In the genomic region with DNA sequence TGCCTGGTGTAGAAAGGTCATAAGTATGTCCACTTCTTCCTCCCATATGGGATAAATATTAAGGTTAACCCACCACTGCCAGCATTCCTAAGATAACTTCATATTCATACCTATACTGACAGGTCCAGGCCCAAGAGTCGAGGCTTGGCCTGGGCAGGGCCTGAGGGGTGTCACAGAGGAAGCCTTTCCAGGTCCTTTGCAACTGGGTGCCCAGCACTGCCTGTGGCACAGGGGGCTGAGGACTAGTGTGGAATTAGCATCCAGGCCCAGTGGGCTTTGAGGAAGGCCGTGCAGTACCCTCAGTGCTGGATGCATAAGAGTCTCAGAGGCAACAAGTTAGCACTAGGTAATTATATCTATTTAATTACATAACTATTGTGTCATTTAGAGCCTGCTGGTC, we compare ENCODE assay signal across 18 cellular contexts.
DNase-seq lines count a peak whose midpoint lies in the region; ATAC-seq and TF ChIP-seq lines count a peak whose summit lies in the region.
"Had no signal": no experiment of that assay in that cellular context is flagged by ENCODE, and none has a peak within 500 bp of the region (broad histone marks: within the 10 kb centered on the region; RNA-seq: fewer than 3 reads in every experiment).

No MANE protein-coding gene starts in this region.

- in situ Hi-C loops in gastrocnemius medialis (cut with MboI; ENCODE audit: low sequenced_read_pairs in 4 of 4) = no loop called here

- ATAC-seq in Right ventricle myocardium inferior (no peak), left cardiac atrium (no peak), gastrocnemius medialis (peak in 1 of 2 donors; percentile 16)
- ATAC-seq: A549; CD8-positive, alpha-beta T cell had no signal

- no peaks in the 10 kb centered on the region for H3K27me3 ChIP-seq in gastrocnemius medialis
- H3K27me3 ChIP-seq: BLaER1 treated with 17β-estradiol and CSF1 and Interleukin-3, amounts not matched to agents 10 nM and 100 nM had no signal

- no peak overlapping the region for H3K4me3 ChIP-seq in gastrocnemius medialis
- H3K4me3 ChIP-seq: A549; BLaER1 treated with 17β-estradiol and CSF1 and Interleukin-3, amounts not matched to agents 10 nM and 100 nM had no signal

- peaks cover 41 to 50% of the 10 kb centered on the region in 2 donors for H3K4me1 ChIP-seq in gastrocnemius medialis
- H3K4me1 ChIP-seq: A549; BLaER1 treated with 17β-estradiol and CSF1 and Interleukin-3, amounts not matched to agents 10 nM and 100 nM; Caco-2 had no signal

- no peak for TF ChIP-seq CTCF in gastrocnemius medialis (IDR thresholded peaks at IDR 0.05 in 4 of 5, conservative IDR thresholded peaks at IDR 0.05 in 1 of 5)

- TF ChIP-seq POLR2A in gastrocnemius medialis (IDR thresholded peaks at IDR 0.05) = no peak

- intact Hi-C loops in Right ventricle myocardium inferior (cut with DNase I) (no loop called here), left cardiac atrium (cut with DNase I) (loop anchor here in 1 of 2 donors (10.0 kb wide), 1 partner anchor 115 kb away; no protein-coding TSS in a partner anchor), posterior vena cava (cut with DNase I) (no loop called here), gastrocnemius medialis (cut with DNase I; ENCODE audit: low total_unique reads) (loop anchor here (2.0 to 5.0 kb wide), 3 partner anchors 19 to 197 kb away; no protein-coding TSS in a partner anchor)

- no peaks in the 10 kb centered on the region for H3K9me3 ChIP-seq in gastrocnemius medialis
- H3K9me3 ChIP-seq: A549; BLaER1 treated with 17β-estradiol and CSF1 and Interleukin-3, amounts not matched to agents 10 nM and 100 nM; Caco-2 had no signal

- DNase-seq in Right ventricle myocardium inferior (ENCODE audit: missing footprints) (peak; percentile 28), left cardiac atrium (no peak), posterior vena cava (ENCODE audit: low spot score) (peak; percentile 44), gastrocnemius medialis (no peak), NCI-H345 treated with DMSO at 0.1 percent for 48 hours (lab: John Stamatoyannopoulos, UW; ENCODE audit: unreplicated experiment) (no peak), cerebellar cortex (ENCODE audit: low spot score) (no peak)
- no peak for DNase-seq in stimulated activated naive CD4-positive, alpha-beta T cell treated with Interleukin-2 at 50 U/mL for 16 hours (lab: John Stamatoyannopoulos, UW)
- DNase-seq: AML-193; Caco-2; Calu3; CD4-positive, alpha-beta T cell; CD8-positive, alpha-beta T cell; DMS79 treated with DMSO at 0.1 percent for 48 hours; GF-D8 had no signal

- H3K36me3 ChIP-seq in gastrocnemius medialis = no peaks in the 10 kb centered on the region
- H3K36me3 ChIP-seq: BLaER1 treated with 17β-estradiol and CSF1 and Interleukin-3, amounts not matched to agents 10 nM and 100 nM had no signal

- H3K27ac ChIP-seq in gastrocnemius medialis = peak overlapping the region; percentile 39 to 80 (median 54)
- H3K27ac ChIP-seq: 22Rv1; A549; BLaER1 treated with 17β-estradiol and CSF1 and Interleukin-3, amounts not matched to agents 10 nM and 100 nM; C4-2B had no signal

Comparison
In these comparisons a context has a peak if more than half of its experiments do, and no peak if none do; other contexts are left out.
1. DNase-seq: peak in Right ventricle myocardium inferior (single experiment) and posterior vena cava (single experiment); none in left cardiac atrium (single experiment), gastrocnemius medialis (0 of 2), NCI-H345 treated with DMSO at 0.1 percent for 48 hours (single experiment), stimulated activated naive CD4-positive, alpha-beta T cell treated with Interleukin-2 at 50 U/mL for 16 hours (single experiment) and cerebellar cortex (single experiment).